In the genomic region with DNA sequence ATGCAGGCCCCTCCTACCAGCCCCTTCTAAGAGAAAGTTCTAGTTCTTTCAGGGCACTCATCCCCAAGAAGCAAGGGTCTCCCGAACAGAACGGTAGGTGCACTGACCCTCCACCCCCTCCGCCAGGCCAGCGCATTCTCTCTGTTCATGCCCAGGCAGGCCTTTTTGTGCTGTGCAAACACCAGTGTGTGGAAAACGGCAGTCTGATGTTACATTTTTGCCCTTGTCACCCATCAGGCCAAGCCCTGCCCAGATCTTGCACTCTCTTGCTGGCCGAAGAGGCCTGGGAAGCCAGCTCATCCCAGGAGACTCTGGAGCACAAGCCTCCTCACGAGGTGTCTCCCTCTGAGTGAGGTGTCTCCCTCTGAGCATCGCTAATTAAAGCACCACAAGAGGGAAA, we compare ENCODE assay signal across 12 cellular contexts. TPM values are rescaled to one million over a fixed set of nuclear protein-coding genes. Genes with fewer than 3 reads are reported as not detected.
DNase-seq lines count a peak whose midpoint lies in the region; ATAC-seq and TF ChIP-seq lines count a peak whose summit lies in the region.
"Had no signal": no experiment of that assay in that cellular context is flagged by ENCODE, and none has a peak within 500 bp of the region (broad histone marks: within the 10 kb centered on the region; RNA-seq: fewer than 3 reads in every experiment).

No MANE protein-coding gene starts in this region.

- H3K4me3 ChIP-seq in AG04450 (ENCODE audit: low read depth, low read length) (no peak overlapping the region), duodenal mucosa (ENCODE audit: low read depth in 1 of 2, low read length in 2 of 2) (no peak overlapping the region)

- H3K9me3 ChIP-seq in AG04450 (ENCODE audit: control insufficient read depth, insufficient read depth, low read length) = peaks cover 14% of the 10 kb centered on the region; the same call in 1 of the 2 replicates
- H3K9me3 ChIP-seq in duodenal mucosa (ENCODE audit: control insufficient read depth in 1 of 2, low read length in 2 of 2) = no peaks in the 10 kb centered on the region

- DNase-seq in AG04450 (ENCODE audit: low read depth, low spot score) = no peak
- DNase-seq in NCI-H2196 (lab: John Stamatoyannopoulos, UW; ENCODE audit: unreplicated experiment) = peak; percentile 66
- no peak for DNase-seq in osteocyte (ENCODE audit: extremely low spot score, unreplicated experiment)
- no peak for DNase-seq in stimulated activated CD4-positive, alpha-beta T cell treated with anti-CD3 and anti-CD28 coated beads, Interleukin-4, amount 100 ng/mL, for 4 hours
- DNase-seq in HCEC 1CT = no peak
- no peak for DNase-seq in activated CD4-positive, alpha-beta T cell treated with anti-CD3 and anti-CD28 coated beads, Interleukin-2, amount 50 U/mL, for 4 hours
- DNase-seq: amniotic stem cell, NCI-H2081 treated with DMSO at 0.1 percent for 48 hours had no signal

- H3K4me1 Mint-ChIP-seq in osteocyte (ENCODE audit: unreplicated experiment) = peaks cover 97% of the 10 kb centered on the region
- H3K4me1 Mint-ChIP-seq: B cell had no signal

- TF ChIP-seq CTCF in AG04450 (IDR thresholded peaks at IDR 0.05; ENCODE audit: low read depth, low read length) (no peak), osteocyte (IDR thresholded peaks at IDR 0.05) (no peak)

- H3K4me3 Mint-ChIP-seq in osteocyte (ENCODE audit: unreplicated experiment) = no peak overlapping the region
- H3K4me3 Mint-ChIP-seq: B cell had no signal

- H3K27me3 ChIP-seq in AG04450 (ENCODE audit: control insufficient read depth, insufficient read depth, low read length) (no peaks in the 10 kb centered on the region), duodenal mucosa (ENCODE audit: control insufficient read depth in 1 of 2, insufficient read depth in 2 of 2, low read length in 2 of 2) (no peaks in the 10 kb centered on the region)

- H3K27ac ChIP-seq in AG04450 (ENCODE audit: low read depth, low read length) (peak overlapping the region; percentile 99), duodenal mucosa (ENCODE audit: low read depth, low read length) (peak overlapping the region; percentile 36)

- POLR2A ChIA-PET in AG04450 (lab: Yijun Ruan, JAX) = interaction anchor here (1.7 to 2.0 kb wide), 3 partner anchors 13 to 59 kb away, joined by 14 to 15 read pairs (median 15); no protein-coding TSS in a partner anchor

- H3K27me3 Mint-ChIP-seq in osteocyte (ENCODE audit: unreplicated experiment) = no peaks in the 10 kb centered on the region
- H3K27me3 Mint-ChIP-seq: B cell had no signal

- H3K4me1 ChIP-seq in duodenal mucosa (ENCODE audit: control insufficient read depth in 1 of 2, insufficient read depth in 2 of 2, low read length in 2 of 2) = peaks cover 22 to 27% of the 10 kb centered on the region in 2 donors

- H3K36me3 ChIP-seq in duodenal mucosa (ENCODE audit: control insufficient read depth in 1 of 2, insufficient read depth in 2 of 2, low read length in 2 of 2) = peaks cover 0 to 9% of the 10 kb centered on the region in 2 donors

- H3K9me3 Mint-ChIP-seq in osteocyte (ENCODE audit: unreplicated experiment) = no peaks in the 10 kb centered on the region

- H3K9ac ChIP-seq in duodenal mucosa (ENCODE audit: low read depth in 1 of 2, low read length in 2 of 2) = no peak overlapping the region

- ATAC-seq in HG02870 (IDR thresholded peaks at IDR 0.05; ENCODE audit: unreplicated experiment) = no peak

- peaks cover 3% of the 10 kb centered on the region for H3K36me3 Mint-ChIP-seq in osteocyte (ENCODE audit: unreplicated experiment)

- CTCF ChIA-PET in AG04450 (lab: Charles Lee) = interaction anchor here (1.4 to 3.5 kb wide), 3 partner anchors 9 to 69 kb away, joined by 5 to 16 read pairs (median 10); no protein-coding TSS in a partner anchor

- peak overlapping the region; percentile 100 for H3K27ac Mint-ChIP-seq in osteocyte (ENCODE audit: unreplicated experiment)
- H3K27ac Mint-ChIP-seq: B cell had no signal

RNA-seq across cellular contexts. Expression of a gene that starts 16.1 kb away (rescaled TPM):
- polyA plus RNA-seq in AG04450 (2011; rRNA removed) = 57.9 and 80.1 TPM in 2 replicates
- 55.0 and 67.0 TPM in 2 replicates for polyA minus RNA-seq in AG04450 (2011; rRNA and poly(A)+ RNA removed)
- 156 and 169 TPM in 2 replicates for total RNA-seq in osteocyte

RNA-seq across cellular contexts. Expression of a gene that starts 55.6 kb away (rescaled TPM):
- polyA plus RNA-seq in AG04450 (2011; rRNA removed) = 3.0 and 5.1 TPM in 2 replicates
- 2.6 and 3.7 TPM in 2 replicates for polyA minus RNA-seq in AG04450 (2011; rRNA and poly(A)+ RNA removed)
- total RNA-seq in osteocyte = 12.7 and 14.3 TPM in 2 replicates
- total RNA-seq: B cell; T-helper 2 cell treated with Interferon-gamma antibody and Interleukin-4, amounts not matched to agents 100 ng/mL and 5 ng/mL, for 36 hours had no signal
